Comparison of ENCODE assay signal across 8 cellular contexts in the genomic region with DNA sequence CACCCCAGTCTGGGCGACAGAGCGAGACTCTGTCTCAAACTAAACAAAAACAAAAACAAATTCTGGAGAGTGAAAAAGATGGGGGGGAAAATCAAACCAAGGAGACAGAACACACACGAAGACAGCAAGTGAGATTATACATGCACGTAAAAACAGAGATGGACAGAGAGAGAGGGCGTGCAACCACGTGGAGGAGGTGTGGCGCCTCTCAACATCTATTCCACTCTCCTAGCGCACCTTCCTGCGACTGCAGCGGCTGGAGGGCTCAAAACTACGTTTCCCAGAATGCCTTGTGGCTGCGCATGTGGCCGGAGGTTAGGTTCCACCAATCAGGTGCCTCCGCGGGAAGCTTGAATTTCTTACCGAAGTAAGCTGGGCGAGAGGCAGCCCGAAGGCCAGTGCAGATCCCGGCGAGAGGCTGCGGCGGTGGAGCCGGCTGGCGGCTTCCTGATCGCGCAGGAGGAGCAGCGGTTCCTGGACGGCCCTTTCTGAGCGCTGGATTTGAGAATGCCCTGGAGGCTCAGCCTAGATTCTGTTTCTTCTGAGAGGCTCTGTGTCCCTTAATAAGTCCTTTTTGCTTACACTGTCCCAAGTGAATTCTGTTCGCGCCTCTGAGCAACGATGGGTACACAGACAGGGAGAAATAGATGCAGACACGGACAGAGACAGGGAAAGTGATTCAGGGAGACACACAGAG. TPM values are rescaled to one million over a fixed set of nuclear protein-coding genes. Genes with fewer than 3 reads are reported as not detected.
DNase-seq lines count a peak whose midpoint lies in the region; ATAC-seq, FAIRE-seq and TF ChIP-seq lines count a peak whose summit lies in the region.

No MANE protein-coding gene starts in this region.

- no peaks in the 10 kb centered on the region for H3K27me3 ChIP-seq in keratinocyte (ENCODE audit: control insufficient read depth, extremely low read depth, insufficient read depth, low read length)

- in situ Hi-C loops in G401 (cut with HindIII; ENCODE audit: low sequenced_read_pairs): no loop called here

- H2AFZ ChIP-seq in keratinocyte (ENCODE audit: control insufficient read depth, low read length): peak overlapping the region; percentile 40

- no peaks in the 10 kb centered on the region for H3K9me1 ChIP-seq in keratinocyte (ENCODE audit: control insufficient read depth, extremely low read depth, insufficient read depth, low read length)

- peak; percentile 92 for DNase-seq in G401 (ENCODE audit: low spot score)
- DNase-seq in NCI-H2227 treated with DMSO at 0.1 percent for 48 hours (lab: John Stamatoyannopoulos, UW): peak; percentile 82
- DNase-seq in cardiac fibroblast (ENCODE audit: low read depth in 2 of 2): peak; percentile 92 to 93
- peak; percentile 62 for DNase-seq in keratinocyte (ENCODE audit: low read depth, low spot score)
- DNase-seq in stimulated activated CD4-positive, alpha-beta T cell treated with anti-CD3 and anti-CD28 coated beads, Interleukin-1b, Interleukin-23, amount 100 ng/mL, for 4 hours (ENCODE audit: low read depth in 2 of 2): peak; percentile 73 to 83

- TF ChIP-seq CTCF in VCaP (conservative IDR thresholded peaks at IDR 0.05) (peak; percentile 44), cardiac fibroblast (IDR thresholded peaks at IDR 0.05; ENCODE audit: low read depth, low read length) (no peak), keratinocyte (optimal IDR thresholded peaks at IDR 0.05 in 1 of 3, IDR thresholded peaks at IDR 0.05 in 1 of 3, conservative IDR thresholded peaks at IDR 0.05 in 1 of 3; ENCODE audit: extremely low read depth in 1 of 3, insufficient read depth in 2 of 3, low read length in 3 of 3) (peak in 2 of 3 experiments; percentile 16 to 54)

- H3K4me3 ChIP-seq in cardiac fibroblast (replicated peaks in 1 of 2; ENCODE audit: low read depth in 2 of 2, low read length in 2 of 2) (peak overlapping the region in 1 of 2 donors; percentile 10), keratinocyte (ENCODE audit: control insufficient read depth in 2 of 3, extremely low read depth in 1 of 3, insufficient read depth in 2 of 3, low read depth in 1 of 3, low read length in 3 of 3) (peak overlapping the region in 2 of 3 experiments; percentile 34 to 35)

- no peaks in the 10 kb centered on the region for H4K20me1 ChIP-seq in keratinocyte (ENCODE audit: control insufficient read depth, extremely low read depth, insufficient read depth, low read length)

- peak; percentile 88 for FAIRE-seq in keratinocyte (lab: Jason Lieb, UNC)

- dilution Hi-C loops in keratinocyte (cut with MboI; ENCODE audit: extremely low pct_ligation_motif_present, low sequenced_read_pairs): no loop called here

- peak overlapping the region; percentile 70 for H3K4me2 ChIP-seq in keratinocyte (ENCODE audit: control insufficient read depth, extremely low read depth, insufficient read depth, low read depth, low read length)

- no peaks in the 10 kb centered on the region for H3K36me3 ChIP-seq in keratinocyte (ENCODE audit: control insufficient read depth in 2 of 2, extremely low read depth in 1 of 2, insufficient read depth in 2 of 2, low read length in 2 of 2)

- H3K9me3 ChIP-seq in keratinocyte (ENCODE audit: control insufficient read depth, low read depth, low read length): no peaks in the 10 kb centered on the region

- peaks cover 5% of the 10 kb centered on the region for H3K4me1 ChIP-seq in keratinocyte (ENCODE audit: control insufficient read depth, extremely low read depth, insufficient read depth, low read length)

- no peaks in the 10 kb centered on the region for H3K79me2 ChIP-seq in keratinocyte (ENCODE audit: control insufficient read depth, insufficient read depth, low read length)

- H3K9ac ChIP-seq in keratinocyte (ENCODE audit: control insufficient read depth, extremely low read depth, insufficient read depth, low read length): no peak overlapping the region

- peak overlapping the region; percentile 41; the same call in 1 of the 2 replicates for H3K27ac ChIP-seq in VCaP
- no peak overlapping the region for H3K27ac ChIP-seq in keratinocyte (ENCODE audit: control insufficient read depth, insufficient read depth, low read length)

- ATAC-seq in HG02981 (IDR thresholded peaks at IDR 0.05; ENCODE audit: unreplicated experiment) (peak; percentile 59), GM21737 (IDR thresholded peaks at IDR 0.05; ENCODE audit: unreplicated experiment) (no peak)

RNA-seq across cellular contexts. Expression of a gene that starts 13.1 kb away (rescaled TPM):
- 0.07 TPM in 1 of 2 replicates, not detected in the other for total RNA-seq in G401 (2014; rRNA removed; shearing (Covaris generic))
- polyA plus RNA-seq in keratinocyte: not detected in 3 replicates
- not detected for polyA plus RNA-seq in keratinocyte (2011; ENCODE audit: low read depth)
- polyA plus RNA-seq in keratinocyte (2011; cell fraction: cytosol; rRNA removed): not detected in 2 replicates
- polyA plus RNA-seq in keratinocyte (2011; cell fraction: nucleus; rRNA removed): not detected in 2 replicates
- not detected in 2 replicates for polyA plus RNA-seq in keratinocyte (2012; ENCODE audit: low replicate concordance)
- not detected in 3 replicates for polyA minus RNA-seq in keratinocyte
- not detected for polyA minus RNA-seq in keratinocyte (2011; cell fraction: cytosol; rRNA and poly(A)+ RNA removed)
- polyA minus RNA-seq in keratinocyte (2011; cell fraction: nucleus; rRNA and poly(A)+ RNA removed): not detected in 2 replicates

RNA-seq across cellular contexts. Expression of a gene that starts 25.3 kb away (rescaled TPM):
- 0.12 and 1.9 TPM in 2 replicates for total RNA-seq in G401 (2014; rRNA removed; shearing (Covaris generic))
- polyA plus RNA-seq in keratinocyte: 1.1 to 1.6 TPM (median 1.3 TPM) in 3 replicates
- 0.82 TPM for polyA plus RNA-seq in keratinocyte (2011; ENCODE audit: low read depth)
- 1.6 and 2.6 TPM in 2 replicates for polyA plus RNA-seq in keratinocyte (2011; cell fraction: cytosol; rRNA removed)
- polyA plus RNA-seq in keratinocyte (2011; cell fraction: nucleus; rRNA removed): 3.1 and 5.5 TPM in 2 replicates
- polyA plus RNA-seq in keratinocyte (2012; ENCODE audit: low replicate concordance): 4.1 and 4.6 TPM in 2 replicates
- 0.30 to 4.5 TPM (median 0.35 TPM) in 3 replicates for polyA minus RNA-seq in keratinocyte
- polyA minus RNA-seq in keratinocyte (2011; cell fraction: cytosol; rRNA and poly(A)+ RNA removed): 3.8 TPM
- polyA minus RNA-seq in keratinocyte (2011; cell fraction: nucleus; rRNA and poly(A)+ RNA removed): 1.2 and 1.8 TPM in 2 replicates

RNA-seq across cellular contexts. Expression of a gene that starts 41.8 kb away (rescaled TPM):
- total RNA-seq in G401 (2014; rRNA removed; shearing (Covaris generic)): 38.3 and 43.4 TPM in 2 replicates
- polyA plus RNA-seq in keratinocyte: 1.7 to 3.1 TPM (median 3.1 TPM) in 3 replicates
- 2.6 TPM for polyA plus RNA-seq in keratinocyte (2011; ENCODE audit: low read depth)
- polyA plus RNA-seq in keratinocyte (2011; cell fraction: cytosol; rRNA removed): 1.3 and 4.1 TPM in 2 replicates
- polyA plus RNA-seq in keratinocyte (2011; cell fraction: nucleus; rRNA removed): 2.9 and 4.1 TPM in 2 replicates
- polyA plus RNA-seq in keratinocyte (2012; ENCODE audit: low replicate concordance): 4.1 and 6.2 TPM in 2 replicates
- polyA minus RNA-seq in keratinocyte: 1.6 to 2.8 TPM (median 1.7 TPM) in 3 replicates
- polyA minus RNA-seq in keratinocyte (2011; cell fraction: cytosol; rRNA and poly(A)+ RNA removed): 15.3 TPM
- polyA minus RNA-seq in keratinocyte (2011; cell fraction: nucleus; rRNA and poly(A)+ RNA removed): 3.6 and 5.8 TPM in 2 replicates

RNA-seq across cellular contexts. Expression of a gene that starts 46.0 kb away (rescaled TPM):
- total RNA-seq in G401 (2014; rRNA removed; shearing (Covaris generic)): not detected in 2 replicates
- not detected in 3 replicates for polyA plus RNA-seq in keratinocyte
- 0.26 TPM for polyA plus RNA-seq in keratinocyte (2011; ENCODE audit: low read depth)
- 0.01 TPM in 1 of 2 replicates, not detected in the other for polyA plus RNA-seq in keratinocyte (2011; cell fraction: cytosol; rRNA removed)
- 0.03 TPM in 2 replicates for polyA plus RNA-seq in keratinocyte (2011; cell fraction: nucleus; rRNA removed)
- polyA plus RNA-seq in keratinocyte (2012; ENCODE audit: low replicate concordance): 0.17 TPM in 1 of 2 replicates, not detected in the other
- polyA minus RNA-seq in keratinocyte: not detected in 3 replicates
- not detected for polyA minus RNA-seq in keratinocyte (2011; cell fraction: cytosol; rRNA and poly(A)+ RNA removed)
- polyA minus RNA-seq in keratinocyte (2011; cell fraction: nucleus; rRNA and poly(A)+ RNA removed): not detected in 2 replicates
